Comparison of ENCODE assay signal across 8 cellular contexts in genomic region chr6:127737009-127737486, GRCh38.
A peak's percentile ranks its signal among the peaks of the same experiment; 100 is the strongest.
DNase-seq lines count a peak whose midpoint lies in the region; ATAC-seq, FAIRE-seq and TF ChIP-seq lines count a peak whose summit lies in the region.

No MANE protein-coding gene starts in this region.

- H3K4me1 ChIP-seq in endothelial cell of umbilical vein (ENCODE audit: control insufficient read depth, extremely low read depth, insufficient read depth, low read length) (no peaks in the 10 kb centered on the region), mucosa of descending colon (ENCODE audit: low read depth) (no peaks in the 10 kb centered on the region)

- BruUV-seq in endothelial cell of umbilical vein (replicated peaks; lab: Mats Ljungman, UMichigan): no TSS peak

- TF ChIP-seq POLR2A in endothelial cell of umbilical vein (IDR thresholded peaks at IDR 0.05; ENCODE audit: low read depth, low read length): no peak

- CTCF ChIA-PET in endothelial cell of umbilical vein (lab: Charles Lee): interaction anchor here (0.6 to 2.8 kb wide), 49 partner anchors 8 to 1633 kb away, joined by 3 to 100 read pairs (median 4); partner anchors contain the start of gene PTPRK

- no peaks in the 10 kb centered on the region for H4K20me1 ChIP-seq in endothelial cell of umbilical vein (replicated peaks; ENCODE audit: control insufficient read depth, extremely low read depth, insufficient read depth, low read length)

- H3K9me3 ChIP-seq in WERI-Rb-1 (ENCODE audit: severe bottlenecking): no peaks in the 10 kb centered on the region
- H3K9me3 ChIP-seq in endothelial cell of umbilical vein (replicated peaks; ENCODE audit: control insufficient read depth, insufficient read depth, low read length): no peaks in the 10 kb centered on the region
- no peaks in the 10 kb centered on the region for H3K9me3 ChIP-seq in mucosa of descending colon

- peak; percentile 82 for DNase-seq in DMS53 (lab: John Stamatoyannopoulos, UW)
- DNase-seq in NCI-H2196 treated with DMSO at 0.1 percent for 48 hours (lab: John Stamatoyannopoulos, UW; ENCODE audit: unreplicated experiment): peak; percentile 29
- DNase-seq in WERI-Rb-1: peak; percentile 29
- peak; percentile 79 for DNase-seq in endothelial cell of umbilical vein (ENCODE audit: low read depth, low spot score)
- peak in 1 of 3 donors; percentile 49 for DNase-seq in mucosa of descending colon
- no peak for DNase-seq in activated CD4-positive, CD25-positive, alpha-beta regulatory T cell (lab: John Stamatoyannopoulos, UW)

- no peaks in the 10 kb centered on the region for H3K79me2 ChIP-seq in endothelial cell of umbilical vein (ENCODE audit: control insufficient read depth, insufficient read depth, low read length)

- TF ChIP-seq CTCF in WERI-Rb-1 (IDR thresholded peaks at IDR 0.05; ENCODE audit: low read depth, low read length): peak; percentile 38
- peak; percentile 31 to 46 for TF ChIP-seq CTCF in endothelial cell of umbilical vein (IDR thresholded peaks at IDR 0.05; ENCODE audit: extremely low read depth in 1 of 2, insufficient read depth in 1 of 2, low read depth in 1 of 2, low read length in 2 of 2)
- no peak for TF ChIP-seq CTCF in mucosa of descending colon (IDR thresholded peaks at IDR 0.05)

- peak; percentile 87 for FAIRE-seq in endothelial cell of umbilical vein (lab: Jason Lieb, UNC)

- H3K36me3 ChIP-seq in WERI-Rb-1 (no peaks in the 10 kb centered on the region), endothelial cell of umbilical vein (ENCODE audit: control insufficient read depth in 2 of 2, extremely low read depth in 1 of 2, insufficient read depth in 2 of 2, low read length in 2 of 2) (no peaks in the 10 kb centered on the region), mucosa of descending colon (ENCODE audit: low read depth) (no peaks in the 10 kb centered on the region)

- no peak overlapping the region for H3K4me2 ChIP-seq in endothelial cell of umbilical vein (ENCODE audit: insufficient read depth, low read length)

- H3K4me3 ChIP-seq in WERI-Rb-1 (ENCODE audit: low read depth, low read length) (no peak overlapping the region), endothelial cell of umbilical vein (replicated peaks in 1 of 3; ENCODE audit: insufficient read depth in 1 of 3, low read depth in 1 of 3, low read length in 3 of 3) (no peak overlapping the region), mucosa of descending colon (no peak overlapping the region)

- peak; percentile 94 for ATAC-seq in GM19438 (IDR thresholded peaks at IDR 0.05; ENCODE audit: low read depth, unreplicated experiment)
- ATAC-seq in HG03432 (IDR thresholded peaks at IDR 0.05; ENCODE audit: unreplicated experiment): peak; percentile 92
- peak; percentile 83 for ATAC-seq in mucosa of descending colon

- no peaks in the 10 kb centered on the region for H3K9me1 ChIP-seq in endothelial cell of umbilical vein (replicated peaks; ENCODE audit: control insufficient read depth, extremely low read depth, insufficient read depth, low read length)

- H3K27me3 ChIP-seq in WERI-Rb-1 (ENCODE audit: insufficient read depth, low read depth, severe bottlenecking) (no peaks in the 10 kb centered on the region), endothelial cell of umbilical vein (ENCODE audit: control insufficient read depth in 2 of 2, insufficient read depth in 2 of 2, low read length in 2 of 2) (peaks cover 1 to 4% of the 10 kb centered on the region in 2 experiments)

- H3K27ac ChIP-seq in WERI-Rb-1: no peak overlapping the region
- no peak overlapping the region for H3K27ac ChIP-seq in endothelial cell of umbilical vein (ENCODE audit: insufficient read depth, low read depth, low read length)

- POLR2A ChIA-PET in endothelial cell of umbilical vein (lab: Charles Lee): interaction anchor here (0.6 kb wide), 1 partner anchor 38 kb away, joined by 3 read pairs; no protein-coding TSS in a partner anchor

- dilution Hi-C loops in endothelial cell of umbilical vein (cut with MboI; ENCODE audit: extremely low pct_ligation_motif_present, low sequenced_read_pairs): no loop called here

- no peak overlapping the region for H3K9ac ChIP-seq in endothelial cell of umbilical vein (replicated peaks; ENCODE audit: extremely low read depth, insufficient read depth, low read length)

- no peak overlapping the region for H2AFZ ChIP-seq in endothelial cell of umbilical vein (ENCODE audit: low read depth, low read length)

- intact Hi-C loops in endothelial cell of umbilical vein (cut with micrococcal nuclease): loop anchor here (1.0 to 5.0 kb wide), 6 partner anchors 591 to 1635 kb away; partner anchors contain the start of gene PTPRK
- intact Hi-C loops in mucosa of descending colon (cut with DNase I, micrococcal nuclease): no loop called here

TF ChIP-seq in endothelial cell of umbilical vein, 7 proteins besides CTCF, POLR2A, EP300 and RAD21:
- TF ChIP-seq JUN (IDR thresholded peaks at IDR 0.05; ENCODE audit: borderline replicate concordance, insufficient read depth, insufficient read length, low read depth) (no peak), MYC (IDR thresholded peaks at IDR 0.05; ENCODE audit: low read depth, low read length) (no peak), MAX (IDR thresholded peaks at IDR 0.05; ENCODE audit: insufficient read depth, insufficient read length) (no peak), GATA2 (IDR thresholded peaks at IDR 0.05; ENCODE audit: insufficient read depth, insufficient read length, low read depth, low read length) (no peak), POLR2AphosphoS5 (IDR thresholded peaks at IDR 0.05; ENCODE audit: insufficient read depth, low read depth, low read length) (no peak), EZH2 (IDR thresholded peaks at IDR 0.05; ENCODE audit: borderline replicate concordance, low read depth, low read length, severe bottlenecking) (no peak), FOS (IDR thresholded peaks at IDR 0.05; ENCODE audit: borderline replicate concordance, insufficient read depth, low read length) (no peak)
TF ChIP-seq in endothelial cell of umbilical vein: peak in this region for 0.

Comparison
In these comparisons a context has a peak if more than half of its experiments do, and no peak if none do; other contexts are left out.
1. DNase-seq: peak in DMS53 (single experiment), NCI-H2196 treated with DMSO at 0.1 percent for 48 hours (single experiment), WERI-Rb-1 (single experiment) and endothelial cell of umbilical vein (single experiment); none in activated CD4-positive, CD25-positive, alpha-beta regulatory T cell (0 of 4).
2. Peak in every context shown above with its lines, with median percentiles within 50 percentile points of each other: ATAC-seq.